In the genomic region with DNA sequence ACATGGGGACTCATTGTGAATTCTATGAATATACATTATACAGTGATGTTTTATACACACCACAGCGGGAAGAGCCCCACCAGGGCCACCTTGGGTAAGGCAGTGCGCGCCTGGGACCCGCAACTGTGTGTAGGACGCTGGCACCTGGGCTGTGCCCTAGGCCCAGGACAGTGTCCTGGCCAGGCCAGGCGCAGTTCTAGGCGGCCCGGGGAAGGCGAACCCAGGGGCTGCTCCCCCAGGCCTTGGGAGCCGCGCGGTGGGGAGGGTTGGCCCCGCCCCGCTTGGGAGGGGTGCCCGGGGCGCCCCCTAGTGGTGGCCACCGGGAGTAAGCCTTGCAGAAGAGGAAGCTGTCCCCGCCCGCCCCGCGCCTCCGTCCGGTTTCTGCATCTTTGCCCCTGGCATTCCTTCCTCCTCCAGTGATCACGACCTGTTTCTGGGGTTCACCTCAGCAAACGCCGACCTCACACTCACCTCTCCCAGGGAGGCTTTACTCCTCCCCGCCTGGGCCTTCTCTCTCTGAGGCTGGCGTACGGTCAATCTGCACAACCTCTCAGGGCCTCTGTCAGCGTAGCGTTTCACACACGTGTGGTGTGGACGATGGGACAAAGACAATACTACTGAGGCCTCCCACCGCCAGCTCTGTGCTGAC, we compare ENCODE assay signal across 1 cellular context.
TF ChIP-seq lines count a peak whose summit lies in the region.

No MANE protein-coding gene starts in this region.

TF ChIP-seq in HepG2, 621 proteins besides CTCF, POLR2A, EP300 and RAD21 (continued from another document and continues in another):
- TF ChIP-seq ZNF407 (CRISPR knock-in tag; IDR thresholded peaks at IDR 0.05; ENCODE audit: not compliant biosample characterization) (no peak), ZFP91 (CRISPR knock-in tag; IDR thresholded peaks at IDR 0.05; ENCODE audit: borderline replicate concordance) (peak; percentile 65; the same call in 1 of the 2 replicates), ZNF24 (IDR thresholded peaks at IDR 0.05) (no peak), PHF5A (CRISPR knock-in tag; IDR thresholded peaks at IDR 0.05; ENCODE audit: low read depth, unreplicated experiment) (no peak), ZSCAN29 (CRISPR knock-in tag; conservative IDR thresholded peaks at IDR 0.05) (no peak), RELA (CRISPR knock-in tag; IDR thresholded peaks at IDR 0.05) (no peak), BCL6 (CRISPR knock-in tag; IDR thresholded peaks at IDR 0.05) (peak; percentile 8; the same call in 1 of the 2 replicates), CENPT (CRISPR knock-in tag; IDR thresholded peaks at IDR 0.05; ENCODE audit: low read depth) (0 out of 2 replicates have a peak, but pooled peaks have one; percentile 50), ZXDC (CRISPR knock-in tag; IDR thresholded peaks at IDR 0.05) (no peak), MED13 (CRISPR knock-in tag; IDR thresholded peaks at IDR 0.05) (peak; percentile 74), ZNF572 (CRISPR knock-in tag; IDR thresholded peaks at IDR 0.05) (peak; percentile 90), SPEN (CRISPR knock-in tag; IDR thresholded peaks at IDR 0.05; ENCODE audit: low read depth) (peak; percentile 8; the same call in 1 of the 2 replicates), HMGXB4 (CRISPR knock-in tag; IDR thresholded peaks at IDR 0.05; ENCODE audit: borderline replicate concordance in 1 of 2, low read depth in 1 of 2) (peak; percentile 68 to 94), FIP1L1 (IDR thresholded peaks at IDR 0.05; ENCODE audit: borderline replicate concordance, insufficient read depth, low read depth, low read length) (peak; percentile 34; the same call in 1 of the 2 replicates), PAWR (CRISPR knock-in tag; IDR thresholded peaks at IDR 0.05; ENCODE audit: borderline replicate concordance) (no peak), ZNF687 (CRISPR knock-in tag; IDR thresholded peaks at IDR 0.05) (peak; percentile 80), ERF (CRISPR knock-in tag; IDR thresholded peaks at IDR 0.05) (peak; percentile 40; the same call in 1 of the 2 replicates), RFX3 (CRISPR knock-in tag; IDR thresholded peaks at IDR 0.05) (no peak), ZNF563 (CRISPR knock-in tag; IDR thresholded peaks at IDR 0.05) (no peak; the same call in 1 of the 2 replicates), ZNF260 (CRISPR knock-in tag; IDR thresholded peaks at IDR 0.05; ENCODE audit: borderline replicate concordance, low read depth) (no peak; the same call in 1 of the 2 replicates), ZNF30 (CRISPR knock-in tag; IDR thresholded peaks at IDR 0.05) (no peak), TOE1 (CRISPR knock-in tag; IDR thresholded peaks at IDR 0.05) (no peak), RORA (CRISPR knock-in tag; IDR thresholded peaks at IDR 0.05) (no peak), ZNF263 (CRISPR knock-in tag; IDR thresholded peaks at IDR 0.05) (peak; percentile 27; the same call in 1 of the 2 replicates)
- TF ChIP-seq, protein P1, sequence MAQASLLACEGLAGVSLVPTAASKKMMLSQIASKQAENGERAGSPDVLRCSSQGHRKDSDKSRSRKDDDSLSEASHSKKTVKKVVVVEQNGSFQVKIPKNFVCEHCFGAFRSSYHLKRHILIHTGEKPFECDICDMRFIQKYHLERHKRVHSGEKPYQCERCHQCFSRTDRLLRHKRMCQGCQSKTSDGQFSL (CRISPR knock-in tag; IDR thresholded peaks at IDR 0.05), result peak; percentile 92
- TF ChIP-seq, protein P2, sequence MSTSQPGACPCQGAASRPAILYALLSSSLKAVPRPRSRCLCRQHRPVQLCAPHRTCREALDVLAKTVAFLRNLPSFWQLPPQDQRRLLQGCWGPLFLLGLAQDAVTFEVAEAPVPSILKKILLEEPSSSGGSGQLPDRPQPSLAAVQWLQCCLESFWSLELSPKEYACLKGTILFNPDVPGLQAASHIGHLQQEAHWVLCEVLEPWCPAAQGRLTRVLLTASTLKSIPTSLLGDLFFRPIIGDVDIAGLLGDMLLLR (CRISPR knock-in tag; IDR thresholded peaks at IDR 0.05), result peak; percentile 82; the same call in 1 of the 2 replicates
